Comparison of ENCODE assay signal across 9 cellular contexts in the genomic region with DNA sequence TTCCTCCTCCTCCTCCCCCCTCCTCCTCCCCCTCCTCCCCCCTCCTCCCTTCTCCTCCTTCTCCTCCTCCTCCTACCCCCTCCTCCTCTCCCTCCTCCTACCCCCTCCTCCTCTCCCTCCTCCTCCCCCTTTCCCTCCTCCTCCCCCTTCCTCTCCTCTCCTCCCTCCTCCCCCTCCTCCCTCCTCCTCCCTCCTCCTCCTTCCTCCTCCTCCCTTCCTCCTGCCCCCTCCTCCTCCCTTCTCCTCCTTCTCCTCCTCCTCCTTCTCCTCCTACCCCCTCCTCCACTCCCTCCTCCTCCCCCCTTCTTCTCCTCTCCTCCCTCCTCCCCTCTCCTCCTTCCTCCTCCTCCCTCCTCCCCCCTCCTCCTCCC. TPM values are rescaled to one million over a fixed set of nuclear protein-coding genes. Genes with fewer than 3 reads are reported as not detected.
DNase-seq lines count a peak whose midpoint lies in the region; ATAC-seq, FAIRE-seq and TF ChIP-seq lines count a peak whose summit lies in the region.
"Had no signal": no experiment of that assay in that cellular context is flagged by ENCODE, and none has a peak within 500 bp of the region (broad histone marks: within the 10 kb centered on the region; RNA-seq: fewer than 3 reads in every experiment).

No MANE protein-coding gene starts in this region.

- DNase-seq in H4 (ENCODE audit: low spot score) (peak; percentile 29), NCI-H69 (lab: John Stamatoyannopoulos, UW) (peak; percentile 32), chondrocyte (ENCODE audit: low spot score) (no peak), spleen (no peak), frontal cortex (ENCODE audit: low spot score in 2 of 2) (no peak), activated gamma-delta T cell (lab: John Stamatoyannopoulos, UW) (no peak), NCI-H1105 treated with DMSO at 0.1 percent for 48 hours (lab: John Stamatoyannopoulos, UW) (no peak), gastrocnemius medialis (no peak)

- H3K27me3 ChIP-seq in spleen (replicated peaks in 1 of 7) (no peaks in the 10 kb centered on the region), gastrocnemius medialis (no peaks in the 10 kb centered on the region)

- peaks cover 37% of the 10 kb centered on the region for H3K4me1 Mint-ChIP-seq in chondrocyte (ENCODE audit: low read depth)

- intact Hi-C loops in spleen (cut with DNase I; ENCODE audit: low total_unique reads) (no loop called here), gastrocnemius medialis (cut with DNase I; ENCODE audit: low total_unique reads) (loop anchor here (5.0 to 10.0 kb wide), 2 partner anchors 389 to 466 kb away; no protein-coding TSS in a partner anchor)

- no peaks in the 10 kb centered on the region for H3K9me3 Mint-ChIP-seq in chondrocyte (ENCODE audit: low read depth)

- ATAC-seq in gastrocnemius medialis, result no peak

- peak overlapping the region; percentile 92 for H3K27ac Mint-ChIP-seq in chondrocyte (ENCODE audit: unreplicated experiment)

- H3K27me3 Mint-ChIP-seq in chondrocyte (ENCODE audit: low read depth), result no peaks in the 10 kb centered on the region

- no peaks in the 10 kb centered on the region for H3K36me3 Mint-ChIP-seq in chondrocyte (ENCODE audit: low read depth)

- H3K27ac ChIP-seq in spleen, result peak overlapping the region in 5 of 8 donors; percentile 50 to 85 (median 77)
- H3K27ac ChIP-seq in gastrocnemius medialis, result no peak overlapping the region

- no peak for TF ChIP-seq CTCF in chondrocyte (IDR thresholded peaks at IDR 0.05)
- no peak for TF ChIP-seq CTCF in spleen (IDR thresholded peaks at IDR 0.05 in 8 of 11, conservative IDR thresholded peaks at IDR 0.05 in 3 of 11)
- no peak for TF ChIP-seq CTCF in gastrocnemius medialis (IDR thresholded peaks at IDR 0.05 in 4 of 5, conservative IDR thresholded peaks at IDR 0.05 in 1 of 5)

- no peak for TF ChIP-seq POLR2A in spleen (IDR thresholded peaks at IDR 0.05)
- TF ChIP-seq POLR2A in gastrocnemius medialis (IDR thresholded peaks at IDR 0.05), result no peak

- H3K4me3 Mint-ChIP-seq in chondrocyte (ENCODE audit: unreplicated experiment), result no peak overlapping the region

- H3K36me3 ChIP-seq in spleen (no peaks in the 10 kb centered on the region), gastrocnemius medialis (no peaks in the 10 kb centered on the region)

- peak overlapping the region in 1 of 8 donors; percentile 64 for H3K4me3 ChIP-seq in spleen
- H3K4me3 ChIP-seq in gastrocnemius medialis, result no peak overlapping the region

- FAIRE-seq in frontal cortex (lab: Jason Lieb, UNC), result no peak

- H3K9me3 ChIP-seq in spleen, result no peaks in the 10 kb centered on the region
- H3K9me3 ChIP-seq in gastrocnemius medialis, result no peaks in the 10 kb centered on the region

- H3K4me1 ChIP-seq in spleen, result peaks cover 6 to 43% (median 25%) of the 10 kb centered on the region in 6 donors
- peaks cover 0 to 6% of the 10 kb centered on the region in 2 donors for H3K4me1 ChIP-seq in gastrocnemius medialis

- in situ Hi-C loops in gastrocnemius medialis (cut with MboI; ENCODE audit: low sequenced_read_pairs in 4 of 4), result loop anchor here in 2 of 4 donors (5.0 to 25.0 kb wide), 3 partner anchors 41 to 461 kb away; a partner anchor contains a TSS

RNA-seq across cellular contexts. Expression of a gene that starts 6.6 kb away (rescaled TPM):
- 9.8 and 20.3 TPM in 2 replicates for total RNA-seq in H4 (2014; rRNA removed; shearing (Covaris generic))
- 8.5 to 9.2 TPM (median 9.0 TPM) in 3 replicates for total RNA-seq in chondrocyte
- total RNA-seq in spleen, result 1 to 10 TPM; 3.8 to 9.6 (median 7.3) TPM
- polyA plus RNA-seq in spleen, result 1 to 10 TPM; 1.0 to 1.5 (median 1.1) TPM
- total RNA-seq in frontal cortex, result 8.6 TPM
- 1 to 10 TPM; 2.2 to 5.2 (median 4.1) TPM for total RNA-seq in gastrocnemius medialis

RNA-seq across cellular contexts. Expression of a gene that starts 29.5 kb away (rescaled TPM):
- total RNA-seq in H4 (2014; rRNA removed; shearing (Covaris generic)), result not detected in 2 replicates
- total RNA-seq in chondrocyte (not detected in 3 replicates), spleen (not detected), frontal cortex (not detected), gastrocnemius medialis (under 1 TPM in 1 of 4 donors, not detected in 3; 0.19 TPM)
- not detected for polyA plus RNA-seq in spleen
- total RNA-seq: lower leg skin had no signal

RNA-seq across cellular contexts. Expression of a gene that starts 42.9 kb away (rescaled TPM):
- 132 and 142 TPM in 2 replicates for total RNA-seq in H4 (2014; rRNA removed; shearing (Covaris generic))
- total RNA-seq in chondrocyte (46.7 to 51.4 TPM (median 47.8 TPM) in 3 replicates), spleen (10 to 100 TPM; 32.4 to 51.4 (median 44.5) TPM), frontal cortex (110 TPM), gastrocnemius medialis (10 to 100 TPM; 29.1 to 57.0 (median 34.8) TPM)
- polyA plus RNA-seq in spleen, result 10 to 100 TPM; 29.7 to 31.0 (median 29.9) TPM

RNA-seq across cellular contexts. Expression of a gene that starts 45.0 kb away (rescaled TPM):
- not detected in 2 replicates for total RNA-seq in H4 (2014; rRNA removed; shearing (Covaris generic))
- total RNA-seq in chondrocyte (not detected in 3 replicates), spleen (not detected), frontal cortex (not detected), gastrocnemius medialis (under 1 TPM in 3 of 4 donors, not detected in 1; 0.10 to 0.87 (median 0.16) TPM)
- not detected for polyA plus RNA-seq in spleen

RNA-seq across cellular contexts. Expression of a gene that starts 51.7 kb away (rescaled TPM):
- total RNA-seq in H4 (2014; rRNA removed; shearing (Covaris generic)), result 0.12 TPM in 1 of 2 replicates, not detected in the other
- 0.75 to 6.5 TPM (median 4.4 TPM) in 3 replicates for total RNA-seq in chondrocyte
- 1 to 10 TPM in 5 of 7 donors, under 1 TPM in 2; 0.52 to 2.4 (median 1.5) TPM for total RNA-seq in spleen
- polyA plus RNA-seq in spleen, result 10 to 100 TPM in 1 of 3 donors, 1 to 10 TPM in 2; 4.0 to 16.4 (median 5.2) TPM
- total RNA-seq in frontal cortex, result 2.4 TPM
- 1,000 to 10,000 TPM in 1 of 4 donors, 100 to 1,000 TPM in 3; 286 to 1,191 (median 655) TPM for total RNA-seq in gastrocnemius medialis

Comparison
In these comparisons a context has a peak if more than half of its experiments do, and no peak if none do; other contexts are left out.
1. DNase-seq: peak in H4 (single experiment) and NCI-H69 (single experiment); none in chondrocyte (single experiment), spleen (single experiment), frontal cortex (0 of 2), activated gamma-delta T cell (single experiment), NCI-H1105 treated with DMSO at 0.1 percent for 48 hours (single experiment) and gastrocnemius medialis (0 of 2).
2. H3K27ac ChIP-seq: peak in spleen (5 of 8); none in gastrocnemius medialis (0 of 4).